14 cellular contexts compared by ENCODE assay signal in genomic region chr4:15400276-15400675, GRCh38. TPM values are rescaled to one million over a fixed set of nuclear protein-coding genes. Genes with fewer than 3 reads are reported as not detected.
A peak's percentile ranks its signal among the peaks of the same experiment; 100 is the strongest.
DNase-seq lines count a peak whose midpoint lies in the region; ATAC-seq and TF ChIP-seq lines count a peak whose summit lies in the region.
"Had no signal": no experiment of that assay in that cellular context is flagged by ENCODE, and none has a peak within 500 bp of the region (broad histone marks: within the 10 kb centered on the region; RNA-seq: fewer than 3 reads in every experiment).

No MANE protein-coding gene starts in this region.

- intact Hi-C loops in CD4-positive, alpha-beta T cell (cut with DNase I, micrococcal nuclease), result loop anchor here in 1 of 2 experiments (5.0 to 10.0 kb wide), 2 partner anchors 252 to 405 kb away; no protein-coding TSS in a partner anchor

- no peaks in the 10 kb centered on the region for H3K9me3 ChIP-seq in CD4-positive, alpha-beta T cell (ENCODE audit: control insufficient read depth, low read length)
- H3K9me3 ChIP-seq in SK-N-MC (ENCODE audit: low read depth, low read length), result no peaks in the 10 kb centered on the region
- H3K9me3 ChIP-seq in skeletal muscle satellite cell (replicated peaks; ENCODE audit: low read length), result no peaks in the 10 kb centered on the region

- H3K9me3 Mint-ChIP-seq in CD4-positive, alpha-beta T cell, result no peaks in the 10 kb centered on the region
- no peaks in the 10 kb centered on the region for H3K9me3 Mint-ChIP-seq in immature natural killer cell
- H3K9me3 Mint-ChIP-seq: activated naive CD4-positive, alpha-beta T cell treated with anti-CD3 and anti-CD28 coated beads, Interleukin-2, amount 10 ng/mL, durations not matched to agents 7 days and 5 days had no signal

- no peak overlapping the region for H3K9ac ChIP-seq in SK-N-MC (ENCODE audit: insufficient read length)
- H3K9ac ChIP-seq in skeletal muscle satellite cell (ENCODE audit: low read depth, low read length), result peak overlapping the region; percentile 30

- CTCF ChIA-PET in CD4-positive, alpha-beta T cell (lab: Charles Lee), result interaction anchor here (1.3 kb wide), 1 partner anchor 19 kb away, joined by 4 read pairs; no protein-coding TSS in a partner anchor

- no peak overlapping the region for H3K4me3 ChIP-seq in SK-N-MC
- H3K4me3 ChIP-seq in skeletal muscle satellite cell (ENCODE audit: low read length), result peak overlapping the region; percentile 6
- H3K4me3 ChIP-seq: lung had no signal

- ATAC-seq in CD4-positive, alpha-beta T cell (ENCODE audit: poor library complexity), result no peak
- no peak for ATAC-seq in GM19395 (IDR thresholded peaks at IDR 0.05; ENCODE audit: unreplicated experiment)

- no peaks in the 10 kb centered on the region for H3K27me3 Mint-ChIP-seq in CD4-positive, alpha-beta T cell
- peaks cover 0 to 4% (median 0%) of the 10 kb centered on the region in 3 donors for H3K27me3 Mint-ChIP-seq in immature natural killer cell (ENCODE audit: low read depth in 3 of 3)
- H3K27me3 Mint-ChIP-seq: activated naive CD4-positive, alpha-beta T cell treated with anti-CD3 and anti-CD28 coated beads, Interleukin-2, amount 10 ng/mL, durations not matched to agents 7 days and 5 days had no signal

- peak overlapping the region; percentile 42 for H3K4me2 ChIP-seq in skeletal muscle satellite cell (ENCODE audit: low read length)

- no peaks in the 10 kb centered on the region for H3K27me3 ChIP-seq in CD4-positive, alpha-beta T cell (ENCODE audit: control insufficient read depth, insufficient read depth, low read length)
- H3K27me3 ChIP-seq in skeletal muscle satellite cell (ENCODE audit: control insufficient read depth, insufficient read depth, low read length), result no peaks in the 10 kb centered on the region

- TF ChIP-seq CTCF in CD4-positive, alpha-beta T cell (IDR thresholded peaks at IDR 0.05), result no peak

- no peak overlapping the region for H3K4me3 Mint-ChIP-seq in CD4-positive, alpha-beta T cell
- peak overlapping the region in 3 of 5 donors; percentile 12 to 84 (median 65) for H3K4me3 Mint-ChIP-seq in immature natural killer cell

- H3K27ac Mint-ChIP-seq in CD4-positive, alpha-beta T cell, result peak overlapping the region; percentile 77
- peak overlapping the region; percentile 46 to 87 (median 72) for H3K27ac Mint-ChIP-seq in immature natural killer cell

- H3K4me1 ChIP-seq in skeletal muscle satellite cell (ENCODE audit: control insufficient read depth, insufficient read depth, low read length), result peaks cover 47% of the 10 kb centered on the region

- no peak for DNase-seq in CD4-positive, alpha-beta T cell
- DNase-seq in SK-N-MC (ENCODE audit: low read depth, low spot score) (no peak), immature natural killer cell (no peak), NCI-H345 (lab: John Stamatoyannopoulos, UW) (no peak), UCSD-AML1 (lab: John Stamatoyannopoulos, UW; ENCODE audit: unreplicated experiment) (no peak), NCI-H1048 (lab: John Stamatoyannopoulos, UW) (no peak)
- DNase-seq: Karpas-422, NCI-H2029 treated with DMSO at 0.1 percent for 48 hours had no signal

- no peak overlapping the region for H3K27ac ChIP-seq in CD4-positive, alpha-beta T cell (ENCODE audit: low read depth, low read length)
- H3K27ac ChIP-seq in SK-N-MC, result peak overlapping the region; percentile 63

- H3K36me3 Mint-ChIP-seq in CD4-positive, alpha-beta T cell (ENCODE audit: low read depth), result no peaks in the 10 kb centered on the region
- no peaks in the 10 kb centered on the region for H3K36me3 Mint-ChIP-seq in immature natural killer cell
- H3K36me3 Mint-ChIP-seq: activated CD8-positive, alpha-beta memory T cell treated with anti-CD3 and anti-CD28 coated beads, Interleukin-2, amount 10 ng/mL, durations not matched to agents 7 days and 5 days; activated naive CD4-positive, alpha-beta T cell treated with anti-CD3 and anti-CD28 coated beads, Interleukin-2, amount 10 ng/mL, durations not matched to agents 7 days and 5 days had no signal

- H3K36me3 ChIP-seq in SK-N-MC (ENCODE audit: insufficient read depth, low read length) (no peaks in the 10 kb centered on the region), skeletal muscle satellite cell (ENCODE audit: insufficient read depth, low read length) (no peaks in the 10 kb centered on the region)

- POLR2A ChIA-PET in CD4-positive, alpha-beta T cell (lab: Charles Lee), result interaction anchor here (0.6 to 1.6 kb wide), 3 partner anchors 31 to 167 kb away, joined by 3 to 4 read pairs (median 3); no protein-coding TSS in a partner anchor

- peaks cover 60% of the 10 kb centered on the region for H3K4me1 Mint-ChIP-seq in CD4-positive, alpha-beta T cell (ENCODE audit: low read depth)
- H3K4me1 Mint-ChIP-seq in immature natural killer cell, result peaks cover 43 to 44% of the 10 kb centered on the region in 2 donors

RNA-seq across cellular contexts. Expression of gene C1QTNF7, which starts 27.6 kb away (rescaled TPM):
- total RNA-seq in CD4-positive, alpha-beta T cell, result not detected
- polyA plus RNA-seq in immature natural killer cell, result not detected
- not detected in 2 replicates for total RNA-seq in skeletal muscle satellite cell (2012; rRNA removed)
- total RNA-seq: activated CD8-positive, alpha-beta memory T cell treated with anti-CD3 and anti-CD28 coated beads, Interleukin-2, amount 10 ng/mL, durations not matched to agents 7 days and 5 days; H4 had no signal
